In genomic region chr15:80019168-80019745, GRCh38 we compare ENCODE assay signal across 16 cellular contexts.
DNase-seq lines count a peak whose midpoint lies in the region; ATAC-seq lines count a peak whose summit lies in the region.
"Had no signal": no experiment of that assay in that cellular context is flagged by ENCODE, and none has a peak within 500 bp of the region (broad histone marks: within the 10 kb centered on the region; RNA-seq: fewer than 3 reads in every experiment).

No MANE protein-coding gene starts in this region.

- no peak for DNase-seq in stimulated activated naive CD8-positive, alpha-beta T cell treated with anti-CD3 and anti-CD28 coated beads, Interleukin-15, amount 100 ng/mL, for 72 hours
- no peak for DNase-seq in memory B cell (ENCODE audit: low spot score in 2 of 2)
- no peak for DNase-seq in ACHN
- DNase-seq: KBM-7, NCI-H1436, NCI-H2029, NCI-H2171 treated with DMSO at 0.1 percent for 48 hours, NCI-H446 treated with DMSO at 0.1 percent for 48 hours, NCI-H748 treated with DMSO at 0.1 percent for 48 hours had no signal

- no peak overlapping the region for H3K4me3 Mint-ChIP-seq in stimulated activated naive CD8-positive, alpha-beta T cell treated with anti-CD3 and anti-CD28 coated beads, Interleukin-15, Interleukin-2, amounts not matched to agents 100 ng/mL and 50 ng/mL, for 24 hours
- no peak overlapping the region for H3K4me3 Mint-ChIP-seq in stimulated activated naive CD8-positive, alpha-beta T cell treated with anti-CD3 and anti-CD28 coated beads, Interleukin-15, amount 100 ng/mL, for 72 hours
- H3K4me3 Mint-ChIP-seq in memory B cell, result peak overlapping the region; percentile 98

- no peaks in the 10 kb centered on the region for H3K36me3 Mint-ChIP-seq in stimulated activated naive CD8-positive, alpha-beta T cell treated with anti-CD3 and anti-CD28 coated beads, Interleukin-15, Interleukin-2, amounts not matched to agents 100 ng/mL and 50 ng/mL, for 24 hours (ENCODE audit: low read depth)
- H3K36me3 Mint-ChIP-seq in memory B cell, result peaks cover 20% of the 10 kb centered on the region

- peaks cover 19% of the 10 kb centered on the region for H3K4me1 Mint-ChIP-seq in stimulated activated naive CD8-positive, alpha-beta T cell treated with anti-CD3 and anti-CD28 coated beads, Interleukin-15, Interleukin-2, amounts not matched to agents 100 ng/mL and 50 ng/mL, for 24 hours (ENCODE audit: low read depth)
- peaks cover 36% of the 10 kb centered on the region for H3K4me1 Mint-ChIP-seq in stimulated activated naive CD8-positive, alpha-beta T cell treated with anti-CD3 and anti-CD28 coated beads, Interleukin-15, amount 100 ng/mL, for 72 hours
- H3K4me1 Mint-ChIP-seq in memory B cell, result peaks cover 44% of the 10 kb centered on the region

- no peaks in the 10 kb centered on the region for H3K27me3 Mint-ChIP-seq in stimulated activated naive CD8-positive, alpha-beta T cell treated with anti-CD3 and anti-CD28 coated beads, Interleukin-15, Interleukin-2, amounts not matched to agents 100 ng/mL and 50 ng/mL, for 24 hours
- H3K27me3 Mint-ChIP-seq in stimulated activated naive CD8-positive, alpha-beta T cell treated with anti-CD3 and anti-CD28 coated beads, Interleukin-15, amount 100 ng/mL, for 72 hours, result no peaks in the 10 kb centered on the region
- no peaks in the 10 kb centered on the region for H3K27me3 Mint-ChIP-seq in memory B cell

- H3K27ac Mint-ChIP-seq in stimulated activated naive CD8-positive, alpha-beta T cell treated with anti-CD3 and anti-CD28 coated beads, Interleukin-15, Interleukin-2, amounts not matched to agents 100 ng/mL and 50 ng/mL, for 24 hours, result peak overlapping the region; percentile 3
- H3K27ac Mint-ChIP-seq in stimulated activated naive CD8-positive, alpha-beta T cell treated with anti-CD3 and anti-CD28 coated beads, Interleukin-15, amount 100 ng/mL, for 72 hours, result no peak overlapping the region
- peak overlapping the region; percentile 99 for H3K27ac Mint-ChIP-seq in memory B cell

- ATAC-seq in stimulated activated naive CD8-positive, alpha-beta T cell treated with anti-CD3 and anti-CD28 coated beads, Interleukin-15, amount 100 ng/mL, for 72 hours, result no peak
- ATAC-seq in HG03354 (IDR thresholded peaks at IDR 0.05; ENCODE audit: poor library complexity, severe bottlenecking, unreplicated experiment) (peak; percentile 15), memory B cell (ENCODE audit: low read depth) (no peak), HG03280 (IDR thresholded peaks at IDR 0.05; ENCODE audit: unreplicated experiment) (no peak), GM19023 (IDR thresholded peaks at IDR 0.05; ENCODE audit: unreplicated experiment) (no peak), HG03095 (IDR thresholded peaks at IDR 0.05; ENCODE audit: unreplicated experiment) (no peak)
- ATAC-seq: A549, Right ventricle myocardium inferior had no signal

- in situ Hi-C loops in ACHN (cut with HindIII; ENCODE audit: low pct_ligation_motif_present, low pct_unique_long_range_greater_than_20kb, low sequenced_read_pairs), result no loop called here

- no peaks in the 10 kb centered on the region for H3K9me3 Mint-ChIP-seq in stimulated activated naive CD8-positive, alpha-beta T cell treated with anti-CD3 and anti-CD28 coated beads, Interleukin-15, Interleukin-2, amounts not matched to agents 100 ng/mL and 50 ng/mL, for 24 hours
- H3K9me3 Mint-ChIP-seq in stimulated activated naive CD8-positive, alpha-beta T cell treated with anti-CD3 and anti-CD28 coated beads, Interleukin-15, amount 100 ng/mL, for 72 hours, result peaks cover 0 to 7% of the 10 kb centered on the region in 2 donors
- peaks cover 4% of the 10 kb centered on the region for H3K9me3 Mint-ChIP-seq in memory B cell

Comparison
In these comparisons a context has a peak if more than half of its experiments do, and no peak if none do; other contexts are left out.
1. H3K27ac Mint-ChIP-seq: peak in stimulated activated naive CD8-positive, alpha-beta T cell treated with anti-CD3 and anti-CD28 coated beads, Interleukin-15, Interleukin-2, amounts not matched to agents 100 ng/mL and 50 ng/mL, for 24 hours (single experiment) and memory B cell (single experiment); none in stimulated activated naive CD8-positive, alpha-beta T cell treated with anti-CD3 and anti-CD28 coated beads, Interleukin-15, amount 100 ng/mL, for 72 hours (0 of 2).